29 cellular contexts compared by ENCODE assay signal in genomic region chr1:3779912-3780416, GRCh38. TPM values are rescaled to one million over a fixed set of nuclear protein-coding genes. Genes with fewer than 3 reads are reported as not detected.
"Had no signal": no experiment of that assay in that cellular context is flagged by ENCODE, and none has a peak within 500 bp of the region (broad histone marks: within the 10 kb centered on the region; RNA-seq: fewer than 3 reads in every experiment).

No MANE protein-coding gene starts in this region.

- DNase-seq: activated CD4-positive, alpha-beta memory T cell treated with anti-CD3 and anti-CD28 coated beads, Interleukin-2, amount 10 ng/mL, durations not matched to agents 7 days and 5 days; activated CD4-positive, alpha-beta T cell treated with anti-CD3 and anti-CD28 coated beads for 48 hours; activated CD4-positive, CD25-positive, alpha-beta regulatory T cell; activated effector memory CD4-positive, alpha-beta T cell treated with Interleukin-2 at 50 U/mL for 16 hours; activated naive CD4-positive, alpha-beta T cell treated with anti-CD3 and anti-CD28 coated beads for 36 hours; activated naive CD8-positive, alpha-beta T cell treated with anti-CD3 and anti-CD28 coated beads, Interleukin-2, amount 10 ng/mL, durations not matched to agents 7 days and 5 days; activated T-cell treated with anti-CD3 and anti-CD28 coated beads, Interleukin-2, amount 50 U/mL, for 72 hours; amniotic stem cell; foreskin melanocyte; glutamatergic neuron; hippocampal formation; left colon; naive B cell; occipital lobe; stimulated activated CD4-positive, alpha-beta T cell treated with anti-CD3 and anti-CD28 coated beads, Interleukin-4, amount 100 ng/mL, for 1 hour; stimulated activated naive CD4-positive, alpha-beta T cell treated with Interleukin-2 at 50 U/mL for 16 hours; T1000 had no signal

- FAIRE-seq: endometrium had no signal

- H3K9me3 Mint-ChIP-seq: activated CD4-positive, alpha-beta memory T cell treated with anti-CD3 and anti-CD28 coated beads, Interleukin-2, amount 10 ng/mL, durations not matched to agents 7 days and 5 days; activated naive CD4-positive, alpha-beta T cell treated with anti-CD3 and anti-CD28 coated beads for 36 hours; activated naive CD8-positive, alpha-beta T cell treated with anti-CD3 and anti-CD28 coated beads, Interleukin-2, amount 10 ng/mL, durations not matched to agents 7 days and 5 days; activated T-cell treated with anti-CD3 and anti-CD28 coated beads, Interleukin-2, amount 50 U/mL, for 72 hours; naive B cell; neural crest cell; type B pancreatic cell had no signal

- H3K27ac Mint-ChIP-seq: activated CD4-positive, alpha-beta memory T cell treated with anti-CD3 and anti-CD28 coated beads, Interleukin-2, amount 10 ng/mL, durations not matched to agents 7 days and 5 days; activated naive CD4-positive, alpha-beta T cell treated with anti-CD3 and anti-CD28 coated beads for 36 hours; activated naive CD8-positive, alpha-beta T cell treated with anti-CD3 and anti-CD28 coated beads, Interleukin-2, amount 10 ng/mL, durations not matched to agents 7 days and 5 days; activated T-cell treated with anti-CD3 and anti-CD28 coated beads, Interleukin-2, amount 50 U/mL, for 72 hours; type B pancreatic cell had no signal

- H3K27ac ChIP-seq: thoracic aorta had no signal

- H3K27me3 Mint-ChIP-seq: activated CD4-positive, alpha-beta memory T cell treated with anti-CD3 and anti-CD28 coated beads, Interleukin-2, amount 10 ng/mL, durations not matched to agents 7 days and 5 days; activated naive CD8-positive, alpha-beta T cell treated with anti-CD3 and anti-CD28 coated beads, Interleukin-2, amount 10 ng/mL, durations not matched to agents 7 days and 5 days; naive B cell; type B pancreatic cell had no signal

- H3K9me3 ChIP-seq: thoracic aorta had no signal

- H3K4me3 ChIP-seq: lung, thoracic aorta had no signal

- ATAC-seq: activated T-cell treated with anti-CD3 and anti-CD28 coated beads, Interleukin-2, amount 50 U/mL, for 72 hours; left colon had no signal

- H3K4me3 Mint-ChIP-seq: activated CD4-positive, alpha-beta memory T cell treated with anti-CD3 and anti-CD28 coated beads, Interleukin-2, amount 10 ng/mL, durations not matched to agents 7 days and 5 days; activated naive CD4-positive, alpha-beta T cell treated with anti-CD3 and anti-CD28 coated beads for 36 hours; activated naive CD8-positive, alpha-beta T cell treated with anti-CD3 and anti-CD28 coated beads, Interleukin-2, amount 10 ng/mL, durations not matched to agents 7 days and 5 days; activated T-cell treated with anti-CD3 and anti-CD28 coated beads, Interleukin-2, amount 50 U/mL, for 72 hours; neural crest cell; type B pancreatic cell had no signal

RNA-seq across cellular contexts. Expression of gene SMIM1, which starts 7.4 kb away (rescaled TPM):
- total RNA-seq: activated CD4-positive, alpha-beta memory T cell treated with anti-CD3 and anti-CD28 coated beads, Interleukin-2, amount 10 ng/mL, durations not matched to agents 7 days and 5 days; T-helper 1 cell treated with Interleukin-12 subunit alpha and Interleukin-12 subunit beta and Interleukin-4 antibody, amounts not matched to agents 30 ng/mL and 1 ng/mL, for 36 hours had no signal

RNA-seq across cellular contexts. Expression of gene CCDC27, which starts 27.7 kb away (rescaled TPM):
- total RNA-seq: activated CD4-positive, alpha-beta memory T cell treated with anti-CD3 and anti-CD28 coated beads, Interleukin-2, amount 10 ng/mL, durations not matched to agents 7 days and 5 days; activated naive CD4-positive, alpha-beta T cell treated with anti-CD3 and anti-CD28 coated beads for 36 hours; activated naive CD8-positive, alpha-beta T cell treated with anti-CD3 and anti-CD28 coated beads, Interleukin-2, amount 10 ng/mL, durations not matched to agents 7 days and 5 days; activated T-cell treated with anti-CD3 and anti-CD28 coated beads, Interleukin-2, amount 50 U/mL, for 72 hours; cerebellum; left colon; lung; mesenteric fat pad; mucosa of gallbladder; neural crest cell; occipital lobe; posterior vena cava; renal cortical epithelial cell; T-helper 1 cell treated with Interleukin-12 subunit alpha and Interleukin-12 subunit beta and Interleukin-4 antibody, amounts not matched to agents 30 ng/mL and 1 ng/mL, for 36 hours; thoracic aorta had no signal
- polyA plus RNA-seq: esophagus, lung had no signal
